In the genomic region with DNA sequence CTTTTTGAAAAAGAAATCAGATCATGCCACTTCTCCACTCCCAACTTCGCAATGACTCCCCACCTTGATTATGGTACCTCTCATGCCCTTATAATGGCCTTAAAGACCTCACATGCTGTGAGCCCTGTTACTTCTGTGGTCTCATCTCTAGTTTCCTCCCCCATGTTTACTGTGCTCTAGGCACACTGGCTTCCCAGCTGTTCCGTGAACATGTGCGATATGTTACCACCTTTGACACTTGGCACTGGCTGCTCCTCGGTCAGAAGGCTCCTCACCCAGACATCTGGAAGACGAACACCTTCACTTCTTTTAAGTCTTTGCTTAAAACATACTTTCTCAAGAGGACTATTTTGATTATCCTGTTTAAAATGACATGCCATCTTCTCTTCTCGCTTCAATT, we compare ENCODE assay signal across 22 cellular contexts. TPM values are rescaled to one million over a fixed set of nuclear protein-coding genes. Genes with fewer than 3 reads are reported as not detected.
DNase-seq lines count a peak whose midpoint lies in the region; ATAC-seq, FAIRE-seq and TF ChIP-seq lines count a peak whose summit lies in the region.
"Had no signal": no experiment of that assay in that cellular context is flagged by ENCODE, and none has a peak within 500 bp of the region (broad histone marks: within the 10 kb centered on the region; RNA-seq: fewer than 3 reads in every experiment).

No MANE protein-coding gene starts in this region.

- 85% methylated on average over 6 of the region's 6 CpGs; no CpG with 5 or more reads in 1 of the 2 experiments for WGBS in H1 (ENCODE audit: extremely low coverage in 1 of 2, insufficient coverage in 1 of 2, insufficient read length in 1 of 2, insufficient replicate concordance in 2 of 2, low coverage in 1 of 2, low lambda C conversion rate in 2 of 2, missing lambda C conversion rate in 1 of 2), 2 experiments

- no peak overlapping the region for H3K4me2 ChIP-seq in H1 (ENCODE audit: insufficient read depth in 1 of 2, low read depth in 2 of 2, low read length in 2 of 2)
- no peak overlapping the region for H3K4me2 ChIP-seq in osteoblast (ENCODE audit: insufficient read depth, low read length)
- H3K4me2 ChIP-seq: A549, BLaER1 had no signal

- H2BK15ac ChIP-seq in H1 (ENCODE audit: low read length): no peak overlapping the region

- H3K36me3 ChIP-seq in H1 (ENCODE audit: control insufficient read depth in 2 of 4, insufficient read depth in 4 of 4, low read length in 3 of 4) (no peaks in the 10 kb centered on the region), osteoblast (ENCODE audit: insufficient read depth, low read length) (no peaks in the 10 kb centered on the region)
- H3K36me3 ChIP-seq: BLaER1 had no signal

- H2AK5ac ChIP-seq in H1 (ENCODE audit: low read depth, low read length): no peak overlapping the region

- H3K27ac ChIP-seq in H1 (ENCODE audit: low read depth, low read length) (no peak overlapping the region), osteoblast (ENCODE audit: low read depth, low read length) (no peak overlapping the region)
- H3K27ac ChIP-seq: 22Rv1, A549, BLaER1, GM23248 had no signal

- peak overlapping the region; percentile 60 for H3K27ac Mint-ChIP-seq in mesothelial cell of epicardium
- H3K27ac Mint-ChIP-seq: CD14-positive monocyte; CD4-positive, alpha-beta memory T cell had no signal

- no peak overlapping the region for H2BK120ac ChIP-seq in H1 (replicated peaks; ENCODE audit: low read depth, low read length)

- CTCF ChIA-PET in H1 (lab: Charles Lee; ENCODE audit: partially characterized antibody): interaction anchor here (0.7 kb wide), 1 partner anchor 403 kb away, joined by 3 read pairs; no protein-coding TSS in a partner anchor

- H2BK5ac ChIP-seq in H1 (ENCODE audit: low read depth, low read length): no peak overlapping the region

- ATAC-seq in HG03442 (IDR thresholded peaks at IDR 0.05; ENCODE audit: unreplicated experiment) (no peak), GM18861 (IDR thresholded peaks at IDR 0.05; ENCODE audit: unreplicated experiment) (no peak)
- ATAC-seq: A549, GM12878 had no signal

- H3K56ac ChIP-seq in H1 (replicated peaks; ENCODE audit: insufficient read length, low read depth, low read length): no peak overlapping the region

- no peaks in the 10 kb centered on the region for H3K36me3 Mint-ChIP-seq in mesothelial cell of epicardium
- H3K36me3 Mint-ChIP-seq: CD14-positive monocyte; CD4-positive, alpha-beta memory T cell had no signal

- no peak for TF ChIP-seq RAD21 in H1 (IDR thresholded peaks at IDR 0.05 in 1 of 2, conservative IDR thresholded peaks at IDR 0.05 in 1 of 2; ENCODE audit: low read depth in 2 of 2, low read length in 2 of 2)

- peaks cover under 1 to 6% (median 2%) of the 10 kb centered on the region in 4 experiments; a peak in 6 of 7 replicates for H3K4me1 ChIP-seq in H1 (replicated peaks in 1 of 4; ENCODE audit: control insufficient read depth in 3 of 4, insufficient read depth in 4 of 4, low read length in 3 of 4)
- H3K4me1 ChIP-seq in osteoblast (ENCODE audit: insufficient read depth, low read length): peaks cover 8% of the 10 kb centered on the region
- H3K4me1 ChIP-seq: A549, BLaER1 had no signal

- H3K4me3 Mint-ChIP-seq in mesothelial cell of epicardium: no peak overlapping the region
- H3K4me3 Mint-ChIP-seq: CD14-positive monocyte; CD4-positive, alpha-beta memory T cell had no signal

- no peak overlapping the region for H2BK12ac ChIP-seq in H1 (ENCODE audit: low read depth, low read length)

- no peak for TF ChIP-seq EP300 in H1 (IDR thresholded peaks at IDR 0.05; ENCODE audit: borderline replicate concordance in 1 of 2, low read depth in 2 of 2, low read length in 2 of 2)

- no peak overlapping the region for H2BK20ac ChIP-seq in H1 (ENCODE audit: low read length)

- H3K27me3 Mint-ChIP-seq in mesothelial cell of epicardium (ENCODE audit: low read depth): no peaks in the 10 kb centered on the region

- no peaks in the 10 kb centered on the region for H3K9me3 Mint-ChIP-seq in mesothelial cell of epicardium
- H3K9me3 Mint-ChIP-seq: CD4-positive, alpha-beta memory T cell had no signal

- no peaks in the 10 kb centered on the region for H3K79me1 ChIP-seq in H1 (ENCODE audit: low read depth, low read length)

- H3K4ac ChIP-seq in H1 (replicated peaks; ENCODE audit: insufficient read length, low read depth, low read length): no peak overlapping the region

- no peak overlapping the region for H4K91ac ChIP-seq in H1 (replicated peaks; ENCODE audit: insufficient read length, low read length)

- H3K27me3 ChIP-seq in H1 (replicated peaks in 1 of 4; ENCODE audit: control insufficient read depth in 3 of 4, extremely low read depth in 1 of 4, insufficient read depth in 3 of 4, low read length in 3 of 4) (no peaks in the 10 kb centered on the region), osteoblast (ENCODE audit: insufficient read depth, low read length) (no peaks in the 10 kb centered on the region)
- H3K27me3 ChIP-seq: BLaER1 had no signal

- H2AFZ ChIP-seq in H1 (ENCODE audit: low read length) (no peak overlapping the region), osteoblast (ENCODE audit: low read length) (no peak overlapping the region)
- H2AFZ ChIP-seq: GM23248 had no signal

- no peak overlapping the region for H3K23ac ChIP-seq in H1 (ENCODE audit: insufficient read length)

- TF ChIP-seq POLR2A in H1 (IDR thresholded peaks at IDR 0.05; ENCODE audit: control extremely low read depth in 1 of 2, low read depth in 2 of 2, low read length in 2 of 2): no peak

- H4K5ac ChIP-seq in H1 (ENCODE audit: insufficient read length, low read depth, low read length): no peak overlapping the region

- TF ChIP-seq CTCF in D721Med (IDR thresholded peaks at IDR 0.05; ENCODE audit: insufficient read depth, missing control alignments) (no peak), H1 (IDR thresholded peaks at IDR 0.05; ENCODE audit: control extremely low read depth in 1 of 3, insufficient read depth in 1 of 3, low read depth in 1 of 3, low read length in 3 of 3) (no peak), mesothelial cell of epicardium (IDR thresholded peaks at IDR 0.05; ENCODE audit: unreplicated experiment) (no peak), osteoblast (IDR thresholded peaks at IDR 0.05; ENCODE audit: extremely low read depth, low read depth, low read length) (no peak)

- H3K4me3 ChIP-seq in H1 (ENCODE audit: extremely low read depth in 1 of 4, insufficient read depth in 2 of 4, low read depth in 3 of 4, low read length in 4 of 4) (no peak overlapping the region), osteoblast (ENCODE audit: insufficient read depth, low read length) (no peak overlapping the region)
- H3K4me3 ChIP-seq: A549, BLaER1, GM12878, GM23248 had no signal

- peaks cover 38% of the 10 kb centered on the region for H3K4me1 Mint-ChIP-seq in mesothelial cell of epicardium
- H3K4me1 Mint-ChIP-seq: CD14-positive monocyte had no signal

- H3K79me2 ChIP-seq in H1 (ENCODE audit: control insufficient read depth in 1 of 2, insufficient read depth in 2 of 2, low read length in 2 of 2): no peaks in the 10 kb centered on the region
- no peaks in the 10 kb centered on the region for H3K79me2 ChIP-seq in osteoblast (ENCODE audit: insufficient read depth, low read length)

- no peaks in the 10 kb centered on the region for H4K20me1 ChIP-seq in H1 (replicated peaks in 1 of 2; ENCODE audit: control insufficient read depth in 1 of 2, insufficient read depth in 2 of 2, low read length in 2 of 2)
- no peaks in the 10 kb centered on the region for H4K20me1 ChIP-seq in osteoblast (ENCODE audit: insufficient read depth, low read length)
- H4K20me1 ChIP-seq: BLaER1 had no signal

- peak; percentile 35 for FAIRE-seq in D721Med (lab: Jason Lieb, UNC)
- FAIRE-seq in H1 (lab: Jason Lieb, UNC): no peak
- FAIRE-seq: A549, GM12878, GM19239, H54, HTR-8/SVneo had no signal

- DNase-seq in D721Med (ENCODE audit: insufficient read length, low spot score) (no peak), H1 (ENCODE audit: low read depth in 1 of 2, low spot score in 2 of 2) (no peak), mesothelial cell of epicardium (ENCODE audit: low spot score in 2 of 2, unreplicated experiment in 2 of 2) (no peak), osteoblast (ENCODE audit: insufficient read length, low spot score, missing footprints) (peak; percentile 18), NCI-H446 treated with DMSO at 0.1 percent for 48 hours (lab: John Stamatoyannopoulos, UW) (no peak), Ammon's horn (ENCODE audit: low spot score) (no peak)
- DNase-seq: AML-193; CD4-positive, alpha-beta memory T cell; DMS79 treated with DMSO at 0.1 percent for 48 hours; GM23248; HCEC 1CT; IMR-90 had no signal

- no peaks in the 10 kb centered on the region for H3K23me2 ChIP-seq in H1 (ENCODE audit: low read depth, low read length)

- H3K14ac ChIP-seq in H1 (ENCODE audit: insufficient read length): no peak overlapping the region

- H3K9ac ChIP-seq in H1 (replicated peaks in 1 of 4; ENCODE audit: extremely low read depth in 1 of 4, low read depth in 3 of 4, low read length in 3 of 4): no peak overlapping the region
- H3K9ac ChIP-seq: BLaER1, GM23248 had no signal

- H3K9me3 ChIP-seq in H1 (ENCODE audit: insufficient read depth in 2 of 2, low read depth in 1 of 2, low read length in 1 of 2): no peaks in the 10 kb centered on the region
- H3K9me3 ChIP-seq in osteoblast (ENCODE audit: low read depth, low read length): no peaks in the 10 kb centered on the region
- H3K9me3 ChIP-seq: A549, BLaER1 had no signal

- H4K8ac ChIP-seq in H1 (ENCODE audit: extremely low read depth, insufficient read depth, low read length): no peak overlapping the region

- POLR2A ChIA-PET in H1 (lab: Charles Lee; ENCODE audit: partially characterized antibody): interaction anchor here (0.7 to 0.9 kb wide), 2 partner anchors 12 to 14 kb away, joined by 3 read pairs; no protein-coding TSS in a partner anchor

- no peak overlapping the region for H3K18ac ChIP-seq in H1 (ENCODE audit: extremely low read depth, low read length)

RNA-seq across cellular contexts. Expression of a gene that starts 14.3 kb away (rescaled TPM):
- 0.67 TPM in 1 of 2 replicates, not detected in the other for total RNA-seq in H1 (2021; fragmentation: NEBNext Ultra II Directional; extraction: Animal tissue kit (Norgen Biotek cat#: 25700))
- polyA plus RNA-seq in H1 (2011; rRNA removed): 0.17 and 0.38 TPM in 2 replicates
- polyA plus RNA-seq in H1 (2011; cell fraction: cytosol; rRNA removed): 0.23 TPM
- 0.30 TPM for polyA plus RNA-seq in H1 (2011; cell fraction: nucleus; rRNA removed)
- 0.18 to 0.57 TPM (median 0.25 TPM) in 3 of 4 replicates, not detected in the other for polyA plus RNA-seq in H1 (2012, experiment 1 of 2)
- 0.21 TPM for polyA plus RNA-seq in H1 (2012, experiment 2 of 2)
- polyA plus RNA-seq in H1 (2013, experiment 1 of 2): 0.12 TPM
- polyA plus RNA-seq in H1 (2013, experiment 2 of 2): 0.15 TPM
- 0.38 and 0.78 TPM in 2 replicates for polyA minus RNA-seq in H1 (2011; rRNA and poly(A)+ RNA removed)
- polyA minus RNA-seq in H1 (2011; cell fraction: cytosol; rRNA and poly(A)+ RNA removed): not detected
- 0.90 TPM for polyA minus RNA-seq in H1 (2011; cell fraction: nucleus; rRNA and poly(A)+ RNA removed)
- total RNA-seq in mesothelial cell of epicardium (0.23 TPM in 1 of 3 replicates, not detected in the others), osteoblast (not detected in 2 replicates)
- total RNA-seq: CD4-positive, alpha-beta memory T cell; GM12878; GM23248; IMR-90 had no signal
- polyA plus RNA-seq: A549; CD14-positive monocyte; CD4-positive, alpha-beta memory T cell; GM12878; GM23248; IMR-90 had no signal

RNA-seq across cellular contexts. Expression of a gene that starts 57.0 kb away (rescaled TPM):
- 3.2 TPM in 2 replicates for total RNA-seq in H1 (2021; fragmentation: NEBNext Ultra II Directional; extraction: Animal tissue kit (Norgen Biotek cat#: 25700))
- polyA plus RNA-seq in H1 (2011; rRNA removed): 0.71 and 1.3 TPM in 2 replicates
- polyA plus RNA-seq in H1 (2011; cell fraction: cytosol; rRNA removed): 1.3 TPM
- polyA plus RNA-seq in H1 (2011; cell fraction: nucleus; rRNA removed): 0.51 TPM
- polyA plus RNA-seq in H1 (2012, experiment 1 of 2): 1.6 to 2.2 TPM (median 1.8 TPM) in 4 replicates
- 0.22 TPM for polyA plus RNA-seq in H1 (2012, experiment 2 of 2)
- 2.5 TPM for polyA plus RNA-seq in H1 (2013, experiment 1 of 2)
- polyA plus RNA-seq in H1 (2013, experiment 2 of 2): 2.3 TPM
- 1.9 and 2.6 TPM in 2 replicates for polyA minus RNA-seq in H1 (2011; rRNA and poly(A)+ RNA removed)
- polyA minus RNA-seq in H1 (2011; cell fraction: cytosol; rRNA and poly(A)+ RNA removed): 1.2 TPM
- 2.4 TPM for polyA minus RNA-seq in H1 (2011; cell fraction: nucleus; rRNA and poly(A)+ RNA removed)
- 28.6 to 31.4 TPM (median 29.9 TPM) in 3 replicates for total RNA-seq in mesothelial cell of epicardium
- 44.9 and 50.4 TPM in 2 replicates for total RNA-seq in osteoblast
